In the genomic region with DNA sequence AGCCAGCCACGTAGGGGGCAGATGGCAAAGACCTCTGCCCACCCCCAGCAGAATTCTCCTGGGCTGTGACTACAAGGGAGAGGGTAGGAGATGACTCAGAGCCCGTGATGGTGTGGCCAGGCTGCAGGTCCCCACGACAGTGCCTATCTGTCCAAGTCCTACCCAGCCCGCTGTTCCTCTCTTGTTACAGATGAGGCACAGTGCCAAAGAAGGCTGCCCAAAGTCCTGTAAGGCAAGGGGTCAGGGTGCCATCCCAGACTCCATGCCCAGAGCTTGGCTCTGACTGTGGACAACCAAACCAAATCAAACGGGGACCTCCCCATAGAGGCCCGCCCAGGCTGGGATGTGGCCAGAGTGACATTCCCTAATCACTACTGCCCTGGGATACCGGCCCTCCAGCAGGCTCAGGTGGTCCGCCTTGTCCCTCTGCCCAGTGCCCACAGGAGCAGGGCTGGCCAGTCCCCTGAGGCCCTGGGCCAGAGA, we compare ENCODE assay signal across 8 cellular contexts. TPM values are rescaled to one million over a fixed set of nuclear protein-coding genes. Genes with fewer than 3 reads are reported as not detected.
DNase-seq lines count a peak whose midpoint lies in the region; ATAC-seq and TF ChIP-seq lines count a peak whose summit lies in the region.

No MANE protein-coding gene starts in this region.

- H3K9ac ChIP-seq in parathyroid adenoma: no peak overlapping the region

- ATAC-seq in GM21825 (IDR thresholded peaks at IDR 0.05; ENCODE audit: unreplicated experiment) (no peak), HG03442 (IDR thresholded peaks at IDR 0.05; ENCODE audit: unreplicated experiment) (no peak)

- H3K4me2 ChIP-seq in parathyroid adenoma (ENCODE audit: low read length): peak overlapping the region; percentile 92

- H3K4me1 ChIP-seq in SJSA1 (replicated peaks): peaks cover 50% of the 10 kb centered on the region
- H3K4me1 ChIP-seq in parathyroid adenoma: peaks cover 28% of the 10 kb centered on the region

- H3K79me2 ChIP-seq in parathyroid adenoma: peaks cover 38% of the 10 kb centered on the region

- H3K9me3 ChIP-seq in SJSA1 (replicated peaks) (peaks cover 3% of the 10 kb centered on the region; the same call in 1 of the 2 replicates), parathyroid adenoma (ENCODE audit: control insufficient read depth, low read length) (no peaks in the 10 kb centered on the region)

- peak overlapping the region; percentile 75 for H2AFZ ChIP-seq in parathyroid adenoma

- H3K27me3 ChIP-seq in SJSA1 (replicated peaks): no peaks in the 10 kb centered on the region
- H3K27me3 ChIP-seq in parathyroid adenoma (ENCODE audit: control insufficient read depth, insufficient read depth, low read length): no peaks in the 10 kb centered on the region

- in situ Hi-C loops in ACHN (cut with HindIII; ENCODE audit: low pct_ligation_motif_present, low pct_unique_long_range_greater_than_20kb, low sequenced_read_pairs): no loop called here

- H3K27ac ChIP-seq in SJSA1 (no peak overlapping the region), parathyroid adenoma (peak overlapping the region; percentile 59)

- H3K36me3 ChIP-seq in SJSA1: peaks cover 58% of the 10 kb centered on the region
- no peaks in the 10 kb centered on the region for H3K36me3 ChIP-seq in parathyroid adenoma (ENCODE audit: control insufficient read depth, insufficient read depth, low read length)

- TF ChIP-seq CTCF in fibroblast of the aortic adventitia (IDR thresholded peaks at IDR 0.05; ENCODE audit: insufficient read depth, low read length): no peak
- no peak for TF ChIP-seq CTCF in parathyroid adenoma (IDR thresholded peaks at IDR 0.05)

- H3K4me3 ChIP-seq in SJSA1 (peak overlapping the region; percentile 99), fibroblast of the aortic adventitia (ENCODE audit: low read depth, low read length) (peak overlapping the region; percentile 84), parathyroid adenoma (ENCODE audit: low read depth, low read length) (peak overlapping the region; percentile 96)

- DNase-seq in COLO668 (lab: John Stamatoyannopoulos, UW; ENCODE audit: unreplicated experiment) (peak; percentile 14), SJSA1 (ENCODE audit: low read depth in 1 of 2, low spot score in 2 of 2) (peak in 1 of 2 experiments; percentile 50), fibroblast of the aortic adventitia (ENCODE audit: low read depth) (peak; percentile 15), HuH-7 (ENCODE audit: low spot score) (no peak), ACHN (no peak)

RNA-seq across cellular contexts. Expression of a gene that starts 12.6 kb away (rescaled TPM):
- total RNA-seq in SJSA1 (2014; rRNA removed; shearing (Covaris generic)): 86.6 and 93.5 TPM in 2 replicates
- total RNA-seq in fibroblast of the aortic adventitia (ENCODE audit: low replicate concordance): 26.9 and 33.4 TPM in 2 replicates

RNA-seq across cellular contexts. Expression of a gene that starts 45.2 kb away (rescaled TPM):
- not detected in 2 replicates for total RNA-seq in SJSA1 (2014; rRNA removed; shearing (Covaris generic))
- total RNA-seq in fibroblast of the aortic adventitia (ENCODE audit: low replicate concordance): not detected in 2 replicates

RNA-seq across cellular contexts. Expression of a gene that starts 57.0 kb away (rescaled TPM):
- total RNA-seq in SJSA1 (2014; rRNA removed; shearing (Covaris generic)): not detected in 2 replicates
- total RNA-seq in fibroblast of the aortic adventitia (ENCODE audit: low replicate concordance): not detected in 2 replicates

Comparison
In these comparisons a context has a peak if more than half of its experiments do, and no peak if none do; other contexts are left out.
1. DNase-seq: peak in COLO668 (single experiment) and fibroblast of the aortic adventitia (single experiment); none in HuH-7 (single experiment) and ACHN (single experiment).
2. Peak in every context shown above with its lines, with median percentiles within 50 percentile points of each other: H3K4me3 ChIP-seq.